14 cellular contexts compared by ENCODE assay signal in the genomic region with DNA sequence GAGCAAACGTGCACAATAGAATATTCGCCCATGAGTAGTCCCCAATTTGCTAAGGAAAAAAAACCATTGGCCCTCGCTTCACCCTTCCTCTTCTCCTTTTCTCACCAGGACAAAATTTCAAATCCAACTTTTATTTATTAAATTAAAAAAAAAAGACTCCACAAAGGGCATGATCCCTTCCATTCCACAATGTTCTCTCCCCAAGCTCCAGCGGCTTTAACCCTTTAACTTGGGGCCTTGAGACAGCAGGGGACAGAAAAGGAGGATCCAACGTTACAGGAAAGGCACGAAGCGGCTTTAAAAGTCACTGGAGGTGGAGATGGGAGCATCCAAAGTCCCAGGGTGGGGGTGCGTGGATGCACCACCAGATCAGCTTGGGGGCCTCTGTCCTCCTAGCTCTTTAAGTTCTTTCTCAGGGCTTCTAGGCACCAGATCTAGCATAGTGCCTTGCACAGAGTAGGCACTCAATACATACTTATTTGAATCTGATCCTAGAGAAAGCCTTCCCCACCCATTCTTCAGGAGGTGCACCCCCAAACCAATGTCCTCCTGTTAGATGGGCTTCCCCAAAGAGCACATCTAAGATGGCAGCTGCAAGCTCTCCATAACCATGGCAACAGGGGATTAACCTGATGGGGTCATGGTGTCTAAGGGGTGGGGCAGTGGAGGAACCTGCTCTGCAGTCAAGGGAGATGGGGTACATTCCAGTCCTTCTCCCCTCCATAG. TPM values are rescaled to one million over a fixed set of nuclear protein-coding genes. Genes with fewer than 3 reads are reported as not detected.
DNase-seq lines count a peak whose midpoint lies in the region; ATAC-seq and TF ChIP-seq lines count a peak whose summit lies in the region.
"Had no signal": no experiment of that assay in that cellular context is flagged by ENCODE, and none has a peak within 500 bp of the region (broad histone marks: within the 10 kb centered on the region; RNA-seq: fewer than 3 reads in every experiment).

No MANE protein-coding gene starts in this region.

- ATAC-seq in activated CD8-positive, alpha-beta memory T cell treated with anti-CD3 and anti-CD28 coated beads, Interleukin-2, amount 10 ng/mL, durations not matched to agents 7 days and 5 days, result no peak
- no peak for ATAC-seq in stimulated activated effector memory CD8-positive, alpha-beta T cell treated with anti-CD3 and anti-CD28 coated beads, Interleukin-12 subunit alpha, Interleukin-12 subunit beta, amount 100 ng/mL, for 72 hours
- ATAC-seq in GM18517 (IDR thresholded peaks at IDR 0.05; ENCODE audit: unreplicated experiment), result no peak

- H3K36me3 ChIP-seq in OCI-LY3 (replicated peaks; ENCODE audit: low read depth, low read length) (no peaks in the 10 kb centered on the region), endodermal cell (ENCODE audit: control insufficient read depth, insufficient read depth, low read length) (no peaks in the 10 kb centered on the region)

- H3K79me2 ChIP-seq in OCI-LY3 (ENCODE audit: low read length), result no peaks in the 10 kb centered on the region

- TF ChIP-seq CTCF in OCI-LY3 (IDR thresholded peaks at IDR 0.05; ENCODE audit: low read depth, low read length), result no peak
- TF ChIP-seq CTCF in endodermal cell (conservative IDR thresholded peaks at IDR 0.05), result no peak

- H3K27me3 ChIP-seq in OCI-LY3 (ENCODE audit: low read depth, low read length) (peaks cover 23% of the 10 kb centered on the region), endodermal cell (ENCODE audit: control insufficient read depth, insufficient read depth, low read length, poor library complexity, severe bottlenecking) (peaks cover 7% of the 10 kb centered on the region)

- H3K27ac Mint-ChIP-seq in activated CD8-positive, alpha-beta memory T cell treated with anti-CD3 and anti-CD28 coated beads, Interleukin-2, amount 10 ng/mL, durations not matched to agents 7 days and 5 days, result no peak overlapping the region
- H3K27ac Mint-ChIP-seq in endodermal cell, result no peak overlapping the region
- H3K27ac Mint-ChIP-seq in stimulated activated effector memory CD8-positive, alpha-beta T cell treated with anti-CD3 and anti-CD28 coated beads, Interleukin-12 subunit alpha, Interleukin-12 subunit beta, amount 100 ng/mL, for 72 hours, result no peak overlapping the region

- CTCF ChIA-PET in activated CD8-positive, alpha-beta memory T cell treated with anti-CD3 and anti-CD28 coated beads, Interleukin-2, amount 10 ng/mL, durations not matched to agents 7 days and 5 days (lab: Charles Lee), result interaction anchor here (1.1 to 12.8 kb wide), 12 partner anchors 9 to 214 kb away, joined by 3 to 232 read pairs (median 7); a partner anchor contains a TSS

- peaks cover 18% of the 10 kb centered on the region for H3K27me3 Mint-ChIP-seq in activated CD8-positive, alpha-beta memory T cell treated with anti-CD3 and anti-CD28 coated beads, Interleukin-2, amount 10 ng/mL, durations not matched to agents 7 days and 5 days
- H3K27me3 Mint-ChIP-seq in endodermal cell (ENCODE audit: insufficient read depth), result peaks cover 64% of the 10 kb centered on the region

- H3K4me1 ChIP-seq in OCI-LY3 (ENCODE audit: low read length) (peaks cover 18% of the 10 kb centered on the region), endodermal cell (ENCODE audit: control insufficient read depth, insufficient read depth, low read length) (peaks cover 16% of the 10 kb centered on the region)

- H3K4me3 Mint-ChIP-seq in activated CD8-positive, alpha-beta memory T cell treated with anti-CD3 and anti-CD28 coated beads, Interleukin-2, amount 10 ng/mL, durations not matched to agents 7 days and 5 days, result peak overlapping the region; percentile 90
- peak overlapping the region; percentile 51 for H3K4me3 Mint-ChIP-seq in endodermal cell
- H3K4me3 Mint-ChIP-seq in stimulated activated effector memory CD8-positive, alpha-beta T cell treated with anti-CD3 and anti-CD28 coated beads, Interleukin-12 subunit alpha, Interleukin-12 subunit beta, amount 100 ng/mL, for 72 hours, result peak overlapping the region; percentile 77

- WGBS in endodermal cell (ENCODE audit: insufficient coverage in 1 of 2, insufficient read length in 1 of 2), 2 experiments, result 76 to 77% methylated on average over 7 to 8 of the region's 8 CpGs

- no peaks in the 10 kb centered on the region for H3K9me3 Mint-ChIP-seq in activated CD8-positive, alpha-beta memory T cell treated with anti-CD3 and anti-CD28 coated beads, Interleukin-2, amount 10 ng/mL, durations not matched to agents 7 days and 5 days (ENCODE audit: low read depth)
- no peaks in the 10 kb centered on the region for H3K9me3 Mint-ChIP-seq in endodermal cell
- H3K9me3 Mint-ChIP-seq in stimulated activated effector memory CD8-positive, alpha-beta T cell treated with anti-CD3 and anti-CD28 coated beads, Interleukin-12 subunit alpha, Interleukin-12 subunit beta, amount 100 ng/mL, for 72 hours, result no peaks in the 10 kb centered on the region

- DNase-seq in activated CD8-positive, alpha-beta memory T cell treated with anti-CD3 and anti-CD28 coated beads, Interleukin-2, amount 10 ng/mL, durations not matched to agents 7 days and 5 days, result no peak
- DNase-seq in activated CD8-positive, alpha-beta memory T cell treated with anti-CD3 and anti-CD28 coated beads, Interleukin-2, amount 50 U/mL, for 48 hours, result no peak
- DNase-seq in endodermal cell, result no peak
- no peak for DNase-seq in stimulated activated effector memory CD8-positive, alpha-beta T cell treated with anti-CD3 and anti-CD28 coated beads, Interleukin-12 subunit alpha, Interleukin-12 subunit beta, amount 100 ng/mL, for 72 hours (ENCODE audit: low spot score in 2 of 2)
- DNase-seq in NCI-H1436 treated with DMSO at 0.1 percent for 48 hours (lab: John Stamatoyannopoulos, UW), result no peak
- no peak for DNase-seq in COLO668 (lab: John Stamatoyannopoulos, UW; ENCODE audit: unreplicated experiment)
- DNase-seq: activated CD4-positive, CD25-positive, alpha-beta regulatory T cell treated with anti-CD3 and anti-CD28 coated beads, Interleukin-2, amount 50 U/mL, for 72 hours; Right ventricle myocardium superior had no signal

- H3K9ac ChIP-seq in OCI-LY3 (ENCODE audit: low read length) (no peak overlapping the region), endodermal cell (ENCODE audit: extremely low read depth, low read length, poor library complexity, severe bottlenecking) (no peak overlapping the region)

- H3K9me3 ChIP-seq in OCI-LY3 (ENCODE audit: insufficient read depth, low read length), result no peaks in the 10 kb centered on the region
- no peaks in the 10 kb centered on the region for H3K9me3 ChIP-seq in endodermal cell (ENCODE audit: control insufficient read depth, low read length)

- no peaks in the 10 kb centered on the region for H4K20me1 ChIP-seq in OCI-LY3 (ENCODE audit: insufficient read depth, low read length)

- H3K4me3 ChIP-seq in OCI-LY3 (ENCODE audit: low read length) (peak overlapping the region; percentile 86), endodermal cell (ENCODE audit: low read length) (no peak overlapping the region)

- H3K36me3 Mint-ChIP-seq in activated CD8-positive, alpha-beta memory T cell treated with anti-CD3 and anti-CD28 coated beads, Interleukin-2, amount 10 ng/mL, durations not matched to agents 7 days and 5 days, result no peaks in the 10 kb centered on the region
- no peaks in the 10 kb centered on the region for H3K36me3 Mint-ChIP-seq in endodermal cell (ENCODE audit: low read depth)
- peaks cover 6% of the 10 kb centered on the region for H3K36me3 Mint-ChIP-seq in stimulated activated effector memory CD8-positive, alpha-beta T cell treated with anti-CD3 and anti-CD28 coated beads, Interleukin-12 subunit alpha, Interleukin-12 subunit beta, amount 100 ng/mL, for 72 hours

- peak overlapping the region; percentile 73 for H3K4me2 ChIP-seq in OCI-LY3 (ENCODE audit: low read length)

- H2AFZ ChIP-seq in OCI-LY3 (ENCODE audit: low read depth, low read length), result no peak overlapping the region

- H3K4me1 Mint-ChIP-seq in activated CD8-positive, alpha-beta memory T cell treated with anti-CD3 and anti-CD28 coated beads, Interleukin-2, amount 10 ng/mL, durations not matched to agents 7 days and 5 days, result peaks cover 19% of the 10 kb centered on the region
- peaks cover 23% of the 10 kb centered on the region for H3K4me1 Mint-ChIP-seq in endodermal cell
- peaks cover 20% of the 10 kb centered on the region for H3K4me1 Mint-ChIP-seq in stimulated activated effector memory CD8-positive, alpha-beta T cell treated with anti-CD3 and anti-CD28 coated beads, Interleukin-12 subunit alpha, Interleukin-12 subunit beta, amount 100 ng/mL, for 72 hours

- H3K27ac ChIP-seq in OCI-LY3 (ENCODE audit: low read length) (no peak overlapping the region), endodermal cell (ENCODE audit: low read depth, low read length) (no peak overlapping the region)
- H3K27ac ChIP-seq: epithelial cell of prostate had no signal

RNA-seq across cellular contexts. Expression of a gene that starts 5.2 kb away (rescaled TPM):
- total RNA-seq in activated CD8-positive, alpha-beta memory T cell treated with anti-CD3 and anti-CD28 coated beads, Interleukin-2, amount 10 ng/mL, durations not matched to agents 7 days and 5 days, result 10 to 100 TPM; 60.9 to 61.7 TPM
- total RNA-seq in endodermal cell, result 10 to 100 TPM; 69.4 to 82.4 TPM
- 80.9 TPM for polyA plus RNA-seq in endodermal cell (2013, experiment 1 of 2)
- 70.6 TPM for polyA plus RNA-seq in endodermal cell (2013, experiment 2 of 2)

RNA-seq across cellular contexts. Expression of a gene that starts 9.5 kb away (rescaled TPM):
- not detected for total RNA-seq in activated CD8-positive, alpha-beta memory T cell treated with anti-CD3 and anti-CD28 coated beads, Interleukin-2, amount 10 ng/mL, durations not matched to agents 7 days and 5 days
- total RNA-seq in endodermal cell, result not detected
- 0.25 TPM for polyA plus RNA-seq in endodermal cell (2013, experiment 1 of 2)
- 0.33 TPM for polyA plus RNA-seq in endodermal cell (2013, experiment 2 of 2)
- total RNA-seq: NCI-H460, Right ventricle myocardium superior had no signal
- polyA plus RNA-seq: aorta, neural cell had no signal

RNA-seq across cellular contexts. Expression of a gene that starts 27.1 kb away (rescaled TPM):
- total RNA-seq in activated CD8-positive, alpha-beta memory T cell treated with anti-CD3 and anti-CD28 coated beads, Interleukin-2, amount 10 ng/mL, durations not matched to agents 7 days and 5 days, result 10 to 100 TPM; 51.7 to 65.5 TPM
- 10 to 100 TPM; 55.3 to 74.2 TPM for total RNA-seq in endodermal cell
- polyA plus RNA-seq in endodermal cell (2013, experiment 1 of 2), result 56.7 TPM
- 53.0 TPM for polyA plus RNA-seq in endodermal cell (2013, experiment 2 of 2)

RNA-seq across cellular contexts. Expression of a gene that starts 31.3 kb away (rescaled TPM):
- 100 to 1,000 TPM; 283 to 298 TPM for total RNA-seq in activated CD8-positive, alpha-beta memory T cell treated with anti-CD3 and anti-CD28 coated beads, Interleukin-2, amount 10 ng/mL, durations not matched to agents 7 days and 5 days
- total RNA-seq in endodermal cell, result 100 to 1,000 TPM; 322 to 403 TPM
- 489 TPM for polyA plus RNA-seq in endodermal cell (2013, experiment 1 of 2)
- polyA plus RNA-seq in endodermal cell (2013, experiment 2 of 2), result 482 TPM

RNA-seq across cellular contexts. Expression of a gene that starts 53.4 kb away (rescaled TPM):
- 10 to 100 TPM; 68.7 to 71.8 TPM for total RNA-seq in activated CD8-positive, alpha-beta memory T cell treated with anti-CD3 and anti-CD28 coated beads, Interleukin-2, amount 10 ng/mL, durations not matched to agents 7 days and 5 days
- total RNA-seq in endodermal cell, result 10 to 100 TPM; 91.2 to 99.5 TPM
- polyA plus RNA-seq in endodermal cell (2013, experiment 1 of 2), result 49.6 TPM
- polyA plus RNA-seq in endodermal cell (2013, experiment 2 of 2), result 47.0 TPM
